In the genomic region with DNA sequence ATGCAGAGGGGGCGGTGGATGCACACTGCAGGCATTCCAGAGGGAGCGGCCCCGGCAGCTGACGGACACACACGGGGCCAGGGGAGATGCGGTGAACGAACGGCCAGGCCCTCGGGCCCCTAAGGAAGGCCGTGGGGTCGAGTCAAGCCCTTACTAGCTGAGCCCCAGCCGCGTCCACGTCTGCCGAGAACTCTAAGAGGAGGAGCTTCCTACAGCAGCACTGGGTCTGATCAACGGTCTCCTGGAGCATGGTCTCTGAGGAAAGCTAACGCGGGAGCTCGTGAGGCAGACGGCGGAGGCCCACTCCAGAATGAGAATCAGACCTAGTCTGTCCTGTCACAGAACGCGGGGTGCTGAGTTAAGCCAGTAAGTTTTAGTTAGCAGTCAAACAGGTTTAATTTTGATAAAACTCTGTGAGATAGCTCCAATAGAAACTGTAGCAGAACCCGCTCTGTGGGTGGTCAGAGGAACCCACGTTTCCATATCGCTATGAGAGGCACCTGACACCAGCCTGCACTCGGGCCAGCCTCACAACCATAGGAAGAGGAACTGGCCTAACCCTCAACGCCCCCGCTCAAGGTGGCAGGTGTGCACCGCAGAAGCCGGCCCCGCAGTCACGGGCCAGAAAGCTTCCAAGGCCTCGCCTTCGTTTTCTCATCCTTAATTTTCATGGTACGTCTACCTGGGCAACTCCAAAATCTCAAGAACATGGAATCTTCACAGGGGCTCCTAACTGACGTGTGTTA, we compare ENCODE assay signal across 21 cellular contexts.
A peak's percentile ranks its signal among the peaks of the same experiment; 100 is the strongest.
DNase-seq lines count a peak whose midpoint lies in the region; ATAC-seq and TF ChIP-seq lines count a peak whose summit lies in the region.
"Had no signal": no experiment of that assay in that cellular context is flagged by ENCODE, and none has a peak within 500 bp of the region (broad histone marks: within the 10 kb centered on the region; RNA-seq: fewer than 3 reads in every experiment).

No MANE protein-coding gene starts in this region.

- H3K9me3 Mint-ChIP-seq in stimulated activated naive B cell treated with anti-CD40 and anti-IgM and Interleukin-4, amounts not matched to agents 10 μg/mL and 1 μg/mL and 100 μg/mL, for 72 hours, result no peaks in the 10 kb centered on the region
- H3K9me3 Mint-ChIP-seq: activated naive CD4-positive, alpha-beta T cell treated with anti-CD3 and anti-CD28 coated beads, Interleukin-2, amount 10 ng/mL, durations not matched to agents 7 days and 5 days; H9; mesothelial cell of epicardium; natural killer cell treated with Interleukin-12 subunit alpha and Interleukin-12 subunit beta and Interleukin-15 and Interleukin-18, amount 100 ng/mL, for 72 hours had no signal

- no peak overlapping the region for H3K4me3 ChIP-seq in OCI-LY1 (ENCODE audit: low read depth, low read length, poor library complexity, severe bottlenecking)
- H3K4me3 ChIP-seq: SJCRH30 had no signal

- H3K36me3 Mint-ChIP-seq in stimulated activated naive B cell treated with anti-CD40 and anti-IgM and Interleukin-4, amounts not matched to agents 10 μg/mL and 1 μg/mL and 100 μg/mL, for 72 hours, result peaks cover 45 to 53% of the 10 kb centered on the region in 2 donors
- H3K36me3 Mint-ChIP-seq: activated naive CD4-positive, alpha-beta T cell treated with anti-CD3 and anti-CD28 coated beads, Interleukin-2, amount 10 ng/mL, durations not matched to agents 7 days and 5 days; natural killer cell treated with Interleukin-12 subunit alpha and Interleukin-12 subunit beta and Interleukin-15 and Interleukin-18, amount 100 ng/mL, for 72 hours had no signal

- no peaks in the 10 kb centered on the region for H3K79me2 ChIP-seq in OCI-LY1 (ENCODE audit: insufficient read depth, low read length)

- DNase-seq in left kidney (ENCODE audit: low read depth, low spot score), result peak; percentile 18
- DNase-seq in stimulated activated naive B cell treated with anti-CD40 and anti-IgM and Interleukin-4, amounts not matched to agents 10 μg/mL and 1 μg/mL and 100 μg/mL, for 72 hours, result peak; percentile 26
- no peak for DNase-seq in HuH-7.5 (ENCODE audit: low spot score)
- DNase-seq: activated CD4-positive, alpha-beta T cell treated with anti-CD3 and anti-CD28 coated beads for 48 hours; activated naive CD4-positive, alpha-beta T cell treated with anti-CD3 and anti-CD28 coated beads, Interleukin-2, amount 10 ng/mL, durations not matched to agents 7 days and 5 days; activated T-cell treated with anti-CD3 and anti-CD28 coated beads, Interleukin-2, amount 50 U/mL, for 48 hours; dermis blood vessel endothelial cell; H9; KG1; left cardiac atrium; NCI-H1694; NCI-H748 treated with DMSO at 0.1 percent for 48 hours; PC-3; SJCRH30; T-helper 1 cell had no signal

- no peaks in the 10 kb centered on the region for H3K9me2 ChIP-seq in OCI-LY1 (ENCODE audit: low read depth, low read length)

- H3K4me2 ChIP-seq in OCI-LY1 (ENCODE audit: low read length), result peak overlapping the region; percentile 37

- H3K4me3 Mint-ChIP-seq in stimulated activated naive B cell treated with anti-CD40 and anti-IgM and Interleukin-4, amounts not matched to agents 10 μg/mL and 1 μg/mL and 100 μg/mL, for 72 hours, result no peak overlapping the region
- H3K4me3 Mint-ChIP-seq: activated naive CD4-positive, alpha-beta T cell treated with anti-CD3 and anti-CD28 coated beads, Interleukin-2, amount 10 ng/mL, durations not matched to agents 7 days and 5 days; H9; mesothelial cell of epicardium; natural killer cell treated with Interleukin-12 subunit alpha and Interleukin-12 subunit beta and Interleukin-15 and Interleukin-18, amount 100 ng/mL, for 72 hours had no signal

- H3K27ac ChIP-seq in OCI-LY1 (ENCODE audit: low read depth, low read length, poor library complexity, severe bottlenecking), result peak overlapping the region; percentile 24
- H3K27ac ChIP-seq: SJCRH30 had no signal

- no peak overlapping the region; the same call in 1 of the 2 replicates for H3K9ac ChIP-seq in OCI-LY1 (ENCODE audit: low read length)

- ATAC-seq in GM19351 (IDR thresholded peaks at IDR 0.05; ENCODE audit: unreplicated experiment) (peak; percentile 73), GM18517 (IDR thresholded peaks at IDR 0.05; ENCODE audit: unreplicated experiment) (no peak), HG02623 (IDR thresholded peaks at IDR 0.05; ENCODE audit: unreplicated experiment) (no peak)
- ATAC-seq in stimulated activated naive B cell treated with anti-CD40 and anti-IgM and Interleukin-4, amounts not matched to agents 10 μg/mL and 1 μg/mL and 100 μg/mL, for 72 hours (replicated peaks), result peak; percentile 91 to 96
- ATAC-seq: PC-3 had no signal

- H3K9me3 ChIP-seq in OCI-LY1 (ENCODE audit: low read length), result no peaks in the 10 kb centered on the region
- H3K9me3 ChIP-seq: SJCRH30 had no signal

- 0 out of 2 replicates have a peak overlapping the region, but pooled peaks have one; percentile 17 for H2AFZ ChIP-seq in OCI-LY1 (ENCODE audit: low read length)

- peaks cover 17% of the 10 kb centered on the region for H3K4me1 ChIP-seq in OCI-LY1 (ENCODE audit: insufficient read depth, low read length, severe bottlenecking)

- no peak for TF ChIP-seq CTCF in OCI-LY1 (IDR thresholded peaks at IDR 0.05; ENCODE audit: low read length)

- H3K36me3 ChIP-seq in OCI-LY1 (ENCODE audit: insufficient read depth, low read length), result no peaks in the 10 kb centered on the region

- H4K20me1 ChIP-seq in OCI-LY1 (ENCODE audit: insufficient read depth, low read length), result no peaks in the 10 kb centered on the region

- peaks cover 5 to 14% of the 10 kb centered on the region in 2 donors for H3K4me1 Mint-ChIP-seq in stimulated activated naive B cell treated with anti-CD40 and anti-IgM and Interleukin-4, amounts not matched to agents 10 μg/mL and 1 μg/mL and 100 μg/mL, for 72 hours
- H3K4me1 Mint-ChIP-seq: activated naive CD4-positive, alpha-beta T cell treated with anti-CD3 and anti-CD28 coated beads, Interleukin-2, amount 10 ng/mL, durations not matched to agents 7 days and 5 days; H9; mesothelial cell of epicardium had no signal

- H3K27ac Mint-ChIP-seq in stimulated activated naive B cell treated with anti-CD40 and anti-IgM and Interleukin-4, amounts not matched to agents 10 μg/mL and 1 μg/mL and 100 μg/mL, for 72 hours, result peak overlapping the region; percentile 31
- H3K27ac Mint-ChIP-seq: activated naive CD4-positive, alpha-beta T cell treated with anti-CD3 and anti-CD28 coated beads, Interleukin-2, amount 10 ng/mL, durations not matched to agents 7 days and 5 days; mesothelial cell of epicardium; natural killer cell treated with Interleukin-12 subunit alpha and Interleukin-12 subunit beta and Interleukin-15 and Interleukin-18, amount 100 ng/mL, for 72 hours had no signal

- H3K27me3 ChIP-seq in OCI-LY1 (ENCODE audit: insufficient read depth, low read length), result no peaks in the 10 kb centered on the region; the same call in 1 of the 2 replicates
- H3K27me3 ChIP-seq: SJCRH30 had no signal

- H3F3A ChIP-seq in OCI-LY1 (ENCODE audit: insufficient read depth, low read length), result no peaks in the 10 kb centered on the region

- H3K27me3 Mint-ChIP-seq in stimulated activated naive B cell treated with anti-CD40 and anti-IgM and Interleukin-4, amounts not matched to agents 10 μg/mL and 1 μg/mL and 100 μg/mL, for 72 hours, result no peaks in the 10 kb centered on the region
- H3K27me3 Mint-ChIP-seq: activated naive CD4-positive, alpha-beta T cell treated with anti-CD3 and anti-CD28 coated beads, Interleukin-2, amount 10 ng/mL, durations not matched to agents 7 days and 5 days; natural killer cell treated with Interleukin-12 subunit alpha and Interleukin-12 subunit beta and Interleukin-15 and Interleukin-18, amount 100 ng/mL, for 72 hours had no signal

Comparison
In these comparisons a context has a peak if more than half of its experiments do, and no peak if none do; other contexts are left out.
1. ATAC-seq: peak in GM19351 (single experiment) and stimulated activated naive B cell treated with anti-CD40 and anti-IgM and Interleukin-4, amounts not matched to agents 10 μg/mL and 1 μg/mL and 100 μg/mL, for 72 hours (2 of 2); none in GM18517 (single experiment) and HG02623 (single experiment).